In genomic region chr10:27197980-27198645, GRCh38 we compare ENCODE assay signal across 24 cellular contexts. TPM values are rescaled to one million over a fixed set of nuclear protein-coding genes. Genes with fewer than 3 reads are reported as not detected.
DNase-seq lines count a peak whose midpoint lies in the region; ATAC-seq and TF ChIP-seq lines count a peak whose summit lies in the region.
"Had no signal": no experiment of that assay in that cellular context is flagged by ENCODE, and none has a peak within 500 bp of the region (broad histone marks: within the 10 kb centered on the region; RNA-seq: fewer than 3 reads in every experiment).

No MANE protein-coding gene starts in this region.

- no peak overlapping the region for H3K4me3 Mint-ChIP-seq in activated naive CD8-positive, alpha-beta T cell
- H3K4me3 Mint-ChIP-seq in activated naive CD8-positive, alpha-beta T cell treated with anti-CD3 and anti-CD28 coated beads, Interleukin-2, amount 50 U/mL, for 24 hours = no peak overlapping the region
- H3K4me3 Mint-ChIP-seq: activated naive CD4-positive, alpha-beta T cell treated with anti-CD3 and anti-CD28 coated beads, Interleukin-2, amount 50 U/mL, for 24 hours; memory B cell; naive thymus-derived CD8-positive, alpha-beta T cell had no signal

- H3K36me3 Mint-ChIP-seq in activated naive CD8-positive, alpha-beta T cell = peaks cover 2% of the 10 kb centered on the region
- peaks cover 7% of the 10 kb centered on the region for H3K36me3 Mint-ChIP-seq in activated naive CD8-positive, alpha-beta T cell treated with anti-CD3 and anti-CD28 coated beads, Interleukin-2, amount 50 U/mL, for 24 hours (ENCODE audit: low read depth)

- TF ChIP-seq POLR2A in testis (IDR thresholded peaks at IDR 0.05) = no peak

- no peaks in the 10 kb centered on the region for H3K9me3 Mint-ChIP-seq in activated naive CD8-positive, alpha-beta T cell (ENCODE audit: low read depth)
- no peaks in the 10 kb centered on the region for H3K9me3 Mint-ChIP-seq in activated naive CD8-positive, alpha-beta T cell treated with anti-CD3 and anti-CD28 coated beads, Interleukin-2, amount 50 U/mL, for 24 hours
- H3K9me3 Mint-ChIP-seq: activated naive CD4-positive, alpha-beta T cell treated with anti-CD3 and anti-CD28 coated beads, Interleukin-2, amount 50 U/mL, for 24 hours; memory B cell; naive thymus-derived CD8-positive, alpha-beta T cell had no signal

- TF ChIP-seq CTCF in heart right ventricle (IDR thresholded peaks at IDR 0.05) (no peak), testis (IDR thresholded peaks at IDR 0.05) (no peak)

- H3K27me3 ChIP-seq in heart right ventricle (no peaks in the 10 kb centered on the region), testis (no peaks in the 10 kb centered on the region)
- H3K27me3 ChIP-seq: breast epithelium, dorsolateral prefrontal cortex, vagina had no signal

- H3K4me1 ChIP-seq in heart right ventricle (peaks cover 0 to 15% (median 4%) of the 10 kb centered on the region in 9 donors), testis (peaks cover 6% of the 10 kb centered on the region)
- H3K4me1 ChIP-seq: breast epithelium, vagina had no signal

- intact Hi-C loops in heart right ventricle (cut with DNase I) = no loop called here
- intact Hi-C loops in testis (cut with DNase I; ENCODE audit: low total_unique reads) = no loop called here

- H3K9me3 ChIP-seq in heart right ventricle (no peaks in the 10 kb centered on the region), testis (no peaks in the 10 kb centered on the region)
- H3K9me3 ChIP-seq: breast epithelium, vagina had no signal

- ATAC-seq in activated naive CD8-positive, alpha-beta T cell treated with anti-CD3 and anti-CD28 coated beads, Interleukin-2, amount 50 U/mL, for 24 hours = no peak
- peak; percentile 74 for ATAC-seq in SK-N-SH treated with all-trans-retinoic acid at 6 μM for 48 hours
- ATAC-seq in heart right ventricle = peak in 7 of 8 donors; percentile 58 to 84 (median 77)
- no peak for ATAC-seq in GM21447 (IDR thresholded peaks at IDR 0.05; ENCODE audit: unreplicated experiment)
- ATAC-seq: GM12878; naive thymus-derived CD8-positive, alpha-beta T cell had no signal

- peak overlapping the region; percentile 10 for H3K27ac Mint-ChIP-seq in activated naive CD8-positive, alpha-beta T cell
- H3K27ac Mint-ChIP-seq in activated naive CD8-positive, alpha-beta T cell treated with anti-CD3 and anti-CD28 coated beads, Interleukin-2, amount 50 U/mL, for 24 hours = no peak overlapping the region
- H3K27ac Mint-ChIP-seq: activated naive CD4-positive, alpha-beta T cell treated with anti-CD3 and anti-CD28 coated beads, Interleukin-2, amount 50 U/mL, for 24 hours; memory B cell had no signal

- H3K27ac ChIP-seq in heart right ventricle (peak overlapping the region in 4 of 10 donors; percentile 11 to 57 (median 46)), testis (no peak overlapping the region)
- H3K27ac ChIP-seq: breast epithelium, KMS-11, vagina had no signal

- 38 to 57% methylated on average over 2 of the region's 2 CpGs for WGBS in heart right ventricle, 2 donors
- 49 to 74% methylated on average over 2 of the region's 2 CpGs for WGBS in testis, 2 donors

- H3K27me3 Mint-ChIP-seq in activated naive CD8-positive, alpha-beta T cell = no peaks in the 10 kb centered on the region
- H3K27me3 Mint-ChIP-seq in activated naive CD8-positive, alpha-beta T cell treated with anti-CD3 and anti-CD28 coated beads, Interleukin-2, amount 50 U/mL, for 24 hours = no peaks in the 10 kb centered on the region
- H3K27me3 Mint-ChIP-seq: activated naive CD4-positive, alpha-beta T cell treated with anti-CD3 and anti-CD28 coated beads, Interleukin-2, amount 50 U/mL, for 24 hours; memory B cell; naive thymus-derived CD8-positive, alpha-beta T cell had no signal

- no peak for DNase-seq in activated naive CD8-positive, alpha-beta T cell treated with anti-CD3 and anti-CD28 coated beads, Interleukin-2, amount 50 U/mL, for 24 hours
- DNase-seq in heart right ventricle (peak; percentile 16 to 41), testis (peak; percentile 83), activated gamma-delta T cell treated with Interleukin-2 at 50 U/mL for 16 hours (no peak), GM19240 (ENCODE audit: insufficient read length, low spot score) (no peak)
- DNase-seq: activated CD4-positive, alpha-beta T cell treated with anti-CD3 and anti-CD28 coated beads, Interleukin-2, amount 50 U/mL, for 4 hours; COR-L47; dorsolateral prefrontal cortex; GDM1; naive thymus-derived CD8-positive, alpha-beta T cell; NCI-H1048; posterior cingulate gyrus; stimulated activated CD4-positive, alpha-beta T cell treated with anti-CD3 and anti-CD28 coated beads, Interleukin-4, amount 100 ng/mL, for 24 hours; T-helper 1 cell had no signal

- no peaks in the 10 kb centered on the region for H3K4me1 Mint-ChIP-seq in activated naive CD8-positive, alpha-beta T cell (ENCODE audit: low read depth)
- H3K4me1 Mint-ChIP-seq in activated naive CD8-positive, alpha-beta T cell treated with anti-CD3 and anti-CD28 coated beads, Interleukin-2, amount 50 U/mL, for 24 hours = no peaks in the 10 kb centered on the region
- H3K4me1 Mint-ChIP-seq: activated naive CD4-positive, alpha-beta T cell treated with anti-CD3 and anti-CD28 coated beads, Interleukin-2, amount 50 U/mL, for 24 hours; memory B cell had no signal

- H3K4me3 ChIP-seq in heart right ventricle (no peak overlapping the region), testis (no peak overlapping the region)
- H3K4me3 ChIP-seq: breast epithelium, dorsolateral prefrontal cortex, GM12878, smooth muscle cell, vagina had no signal

- H3K36me3 ChIP-seq in heart right ventricle (peaks cover 0 to 91% (median 22%) of the 10 kb centered on the region in 9 donors), testis (ENCODE audit: low read depth, missing control alignments) (no peaks in the 10 kb centered on the region)
- H3K36me3 ChIP-seq: breast epithelium had no signal

TF ChIP-seq in SK-N-SH treated with all-trans-retinoic acid at 6 μM for 48 hours, 23 proteins besides CTCF, POLR2A, EP300 and RAD21:
- no peak for TF ChIP-seq ZFP3 (CRISPR knock-in tag; IDR thresholded peaks at IDR 0.05)
- peak; percentile 79 for TF ChIP-seq ISL1 (CRISPR knock-in tag; IDR thresholded peaks at IDR 0.05)
- no peak for TF ChIP-seq TCF4 (CRISPR knock-in tag; IDR thresholded peaks at IDR 0.05; ENCODE audit: borderline replicate concordance)
- no peak for TF ChIP-seq PPARA (CRISPR knock-in tag; IDR thresholded peaks at IDR 0.05; ENCODE audit: borderline replicate concordance)
- TF ChIP-seq ZNF70 (CRISPR knock-in tag; IDR thresholded peaks at IDR 0.05) = no peak
- TF ChIP-seq CSDC2 (CRISPR knock-in tag; IDR thresholded peaks at IDR 0.05) = no peak

RNA-seq across cellular contexts. Expression of gene ACBD5, which starts 42.5 kb away (rescaled TPM):
- total RNA-seq in heart right ventricle = 10 to 100 TPM; 60.0 to 93.3 (median 72.8) TPM
- polyA plus RNA-seq in heart right ventricle = 10 to 100 TPM; 14.6 to 25.6 TPM
- 10 to 100 TPM; 33.8 to 33.9 TPM for total RNA-seq in testis
- polyA plus RNA-seq in testis (ENCODE audit: insufficient read depth, low read depth, low replicate concordance) = 36.4 TPM

RNA-seq across cellular contexts. Expression of gene MASTL, which starts 43.0 kb away (rescaled TPM):
- total RNA-seq in heart right ventricle (1 to 10 TPM; 1.6 to 4.3 (median 2.0) TPM), testis (10 to 100 TPM; 16.0 to 16.1 TPM)
- polyA plus RNA-seq in heart right ventricle (1 to 10 TPM; 1.5 to 1.7 TPM), testis (ENCODE audit: insufficient read depth, low read depth, low replicate concordance) (10.0 TPM)

RNA-seq across cellular contexts. Expression of gene YME1L1, which starts 43.9 kb away (rescaled TPM):
- 100 to 1,000 TPM in 6 of 10 donors, 10 to 100 TPM in 4; 86.6 to 111 (median 101) TPM for total RNA-seq in heart right ventricle
- polyA plus RNA-seq in heart right ventricle = 10 to 100 TPM; 19.4 to 50.1 TPM
- total RNA-seq in testis = 100 to 1,000 TPM in 1 of 2 donors, 10 to 100 TPM in 1; 91.7 to 103 TPM
- 93.3 TPM for polyA plus RNA-seq in testis (ENCODE audit: insufficient read depth, low read depth, low replicate concordance)

Comparison
In these comparisons a context has a peak if more than half of its experiments do, and no peak if none do; other contexts are left out.
1. ATAC-seq: peak in SK-N-SH treated with all-trans-retinoic acid at 6 μM for 48 hours (single experiment) and heart right ventricle (7 of 8); none in activated naive CD8-positive, alpha-beta T cell treated with anti-CD3 and anti-CD28 coated beads, Interleukin-2, amount 50 U/mL, for 24 hours (single experiment) and GM21447 (single experiment).
2. DNase-seq: peak in heart right ventricle (2 of 2) and testis (single experiment); none in activated naive CD8-positive, alpha-beta T cell treated with anti-CD3 and anti-CD28 coated beads, Interleukin-2, amount 50 U/mL, for 24 hours (single experiment), activated gamma-delta T cell treated with Interleukin-2 at 50 U/mL for 16 hours (single experiment) and GM19240 (single experiment).